Comparison of ENCODE assay signal across 7 cellular contexts in genomic region chr3:125860547-125860946, GRCh38.
DNase-seq lines count a peak whose midpoint lies in the region; FAIRE-seq and TF ChIP-seq lines count a peak whose summit lies in the region.
"Not testable (repeated sequence)": the region's sequence is repeated elsewhere in the genome, so short reads cannot be mapped to it uniquely, and the experiment has no call there.

No MANE protein-coding gene starts in this region.

- H3K56ac ChIP-seq in H1 (replicated peaks; ENCODE audit: insufficient read length, low read depth, low read length): not testable (repeated sequence)

- not testable (repeated sequence) for H2BK20ac ChIP-seq in H1 (ENCODE audit: low read length)

- not testable (repeated sequence) for H3K4me2 ChIP-seq in DOHH2 (ENCODE audit: low read length); H1 (ENCODE audit: insufficient read depth in 1 of 2, low read depth in 2 of 2, low read length in 2 of 2); hepatocyte; smooth muscle cell

- H3K9me2 ChIP-seq in DOHH2 (replicated peaks; ENCODE audit: control insufficient read depth, low read length); hepatocyte (replicated peaks; ENCODE audit: insufficient read depth): not testable (repeated sequence)

- not testable (repeated sequence) for FAIRE-seq in H1 (lab: Jason Lieb, UNC)

- not testable (repeated sequence) for H2BK5ac ChIP-seq in H1 (ENCODE audit: low read depth, low read length)

- not testable (repeated sequence) for H2BK120ac ChIP-seq in H1 (replicated peaks; ENCODE audit: low read depth, low read length)

- H3K27me3 ChIP-seq in DOHH2 (ENCODE audit: control insufficient read depth, low read length); SJCRH30; H1 (replicated peaks in 1 of 4; ENCODE audit: control insufficient read depth in 3 of 4, extremely low read depth in 1 of 4, insufficient read depth in 3 of 4, low read length in 3 of 4); hepatocyte; smooth muscle cell (ENCODE audit: low read depth): not testable (repeated sequence)

- not testable (repeated sequence) for H3K14ac ChIP-seq in H1 (ENCODE audit: insufficient read length)

- H3K23ac ChIP-seq in H1 (ENCODE audit: insufficient read length): not testable (repeated sequence)

- not testable (repeated sequence) for H3K4me1 ChIP-seq in DOHH2 (ENCODE audit: control insufficient read depth, low read length); SJCRH30; H1 (replicated peaks in 1 of 4; ENCODE audit: control insufficient read depth in 3 of 4, insufficient read depth in 4 of 4, low read length in 3 of 4); hepatocyte (ENCODE audit: insufficient read depth); smooth muscle cell (ENCODE audit: low read depth)

- not testable (repeated sequence) for TF ChIP-seq POLR2A in H1 (IDR thresholded peaks at IDR 0.05; ENCODE audit: control extremely low read depth in 1 of 2, low read depth in 2 of 2, low read length in 2 of 2)

- not testable (repeated sequence) for H4K20me1 ChIP-seq in DOHH2 (ENCODE audit: control insufficient read depth, insufficient read depth, low read depth, low read length); H1 (replicated peaks in 1 of 2; ENCODE audit: control insufficient read depth in 1 of 2, insufficient read depth in 2 of 2, low read length in 2 of 2); hepatocyte (ENCODE audit: insufficient read depth, poor library complexity, severe bottlenecking); smooth muscle cell (ENCODE audit: low read depth)

- not testable (repeated sequence) for H3K4me3 ChIP-seq in DOHH2 (ENCODE audit: low read length); LNCaP clone FGC (ENCODE audit: low read depth, low read length); SJCRH30; H1 (ENCODE audit: extremely low read depth in 1 of 4, insufficient read depth in 2 of 4, low read depth in 3 of 4, low read length in 4 of 4); hepatocyte; smooth muscle cell

- CTCF ChIA-PET in H1 (lab: Charles Lee; ENCODE audit: partially characterized antibody): interaction anchor here (1.4 kb wide), 1 partner anchor 23 kb away, joined by 3 read pairs; no protein-coding TSS in a partner anchor

- WGBS in H1 (ENCODE audit: extremely low coverage in 1 of 2, insufficient coverage in 1 of 2, insufficient read length in 1 of 2, insufficient replicate concordance in 2 of 2, low coverage in 1 of 2, low lambda C conversion rate in 2 of 2, missing lambda C conversion rate in 1 of 2), 2 experiments: 74% methylated on average over 3 of the region's 3 CpGs; no CpG with 5 or more reads in 1 of the 2 experiments
- 89% methylated on average over 3 of the region's 3 CpGs for whole genome bisulfite sequencing in hepatocyte (ENCODE audit: low lambda C conversion rate, missing lambda C conversion rate)
- WGBS in smooth muscle cell (ENCODE audit: low lambda C conversion rate): 88% methylated on average over 3 of the region's 3 CpGs

- H3K79me1 ChIP-seq in H1 (ENCODE audit: low read depth, low read length): not testable (repeated sequence)

- not testable (repeated sequence) for H2BK12ac ChIP-seq in H1 (ENCODE audit: low read depth, low read length)

- not testable (repeated sequence) for H3K9me3 ChIP-seq in DOHH2 (ENCODE audit: control insufficient read depth, insufficient read depth, low read length); SJCRH30 (replicated peaks); H1 (ENCODE audit: insufficient read depth in 2 of 2, low read depth in 1 of 2, low read length in 1 of 2); hepatocyte (ENCODE audit: low read depth); smooth muscle cell (replicated peaks; ENCODE audit: low read depth)

- H3K27ac ChIP-seq in DOHH2 (ENCODE audit: low read depth, low read length); SJCRH30; H1 (ENCODE audit: low read depth, low read length); hepatocyte; smooth muscle cell (ENCODE audit: low read depth): not testable (repeated sequence)

- H2AK5ac ChIP-seq in H1 (ENCODE audit: low read depth, low read length): not testable (repeated sequence)

- H3K23me2 ChIP-seq in H1 (ENCODE audit: low read depth, low read length): not testable (repeated sequence)

- not testable (repeated sequence) for H3K4ac ChIP-seq in H1 (replicated peaks; ENCODE audit: insufficient read length, low read depth, low read length)

- H3K18ac ChIP-seq in H1 (ENCODE audit: extremely low read depth, low read length): not testable (repeated sequence)

- not testable (repeated sequence) for H3K9ac ChIP-seq in H1 (replicated peaks in 1 of 4; ENCODE audit: extremely low read depth in 1 of 4, low read depth in 3 of 4, low read length in 3 of 4); smooth muscle cell (ENCODE audit: low read depth)

- H3F3A ChIP-seq in DOHH2 (ENCODE audit: control insufficient read depth, insufficient read depth); smooth muscle cell (ENCODE audit: low read depth): not testable (repeated sequence)

- H2AFZ ChIP-seq in H1 (ENCODE audit: low read length); hepatocyte; smooth muscle cell (ENCODE audit: low read depth): not testable (repeated sequence)

- not testable (repeated sequence) for H4K8ac ChIP-seq in H1 (ENCODE audit: extremely low read depth, insufficient read depth, low read length)

- not testable (repeated sequence) for H4K91ac ChIP-seq in H1 (replicated peaks; ENCODE audit: insufficient read length, low read length)

- TF ChIP-seq RAD21 in H1 (IDR thresholded peaks at IDR 0.05 in 1 of 2, conservative IDR thresholded peaks at IDR 0.05 in 1 of 2; ENCODE audit: low read depth in 2 of 2, low read length in 2 of 2): peak in 1 of 2 experiments; percentile 43; a peak in 2 of 4 replicates

- DNase-seq in LNCaP clone FGC (ENCODE audit: low read depth); H1 (ENCODE audit: low read depth in 1 of 2, low spot score in 2 of 2); hepatocyte (ENCODE audit: low spot score); smooth muscle cell (lab: John Stamatoyannopoulos, UW; ENCODE audit: unreplicated experiment): not testable (repeated sequence)
- peak; percentile 11 to 36 for DNase-seq in SJCRH30
- peak; percentile 25 to 31 for DNase-seq in activated T-cell treated with anti-CD3 and anti-CD28 coated beads, Interleukin-2, amount 50 U/mL, for 48 hours

- H4K5ac ChIP-seq in H1 (ENCODE audit: insufficient read length, low read depth, low read length): not testable (repeated sequence)

- H3K79me2 ChIP-seq in DOHH2 (ENCODE audit: control insufficient read depth, low read length); H1 (ENCODE audit: control insufficient read depth in 1 of 2, insufficient read depth in 2 of 2, low read length in 2 of 2); hepatocyte; smooth muscle cell (ENCODE audit: low read depth): not testable (repeated sequence)

- peak; percentile 38 for TF ChIP-seq CTCF in DOHH2 (IDR thresholded peaks at IDR 0.05; ENCODE audit: low read depth, low read length, poor library complexity, severe bottlenecking)
- TF ChIP-seq CTCF in LNCaP clone FGC (IDR thresholded peaks at IDR 0.05; ENCODE audit: control insufficient read depth, extremely low read depth, insufficient read depth): 0 out of 2 replicates have a peak, but pooled peaks have one; percentile 12
- TF ChIP-seq CTCF in H1 (IDR thresholded peaks at IDR 0.05; ENCODE audit: control extremely low read depth in 1 of 3, insufficient read depth in 1 of 3, low read depth in 1 of 3, low read length in 3 of 3): peak in 2 of 3 experiments; percentile 1 to 33; a peak in 2 of 4 replicates
- peak; percentile 3 for TF ChIP-seq CTCF in hepatocyte (IDR thresholded peaks at IDR 0.05; ENCODE audit: poor library complexity)
- TF ChIP-seq CTCF in smooth muscle cell (IDR thresholded peaks at IDR 0.05; ENCODE audit: borderline replicate concordance, insufficient read depth, poor library complexity, severe bottlenecking): peak; percentile 17

- POLR2A ChIA-PET in H1 (lab: Charles Lee; ENCODE audit: partially characterized antibody): not testable (repeated sequence)

- not testable (repeated sequence) for H2BK15ac ChIP-seq in H1 (ENCODE audit: low read length)

- TF ChIP-seq EP300 in H1 (IDR thresholded peaks at IDR 0.05; ENCODE audit: borderline replicate concordance in 1 of 2, low read depth in 2 of 2, low read length in 2 of 2): not testable (repeated sequence)

- H3K36me3 ChIP-seq in DOHH2 (ENCODE audit: control insufficient read depth, low read length); SJCRH30; H1 (ENCODE audit: control insufficient read depth in 2 of 4, insufficient read depth in 4 of 4, low read length in 3 of 4); hepatocyte (replicated peaks; ENCODE audit: insufficient read depth, low read depth); smooth muscle cell (ENCODE audit: low read depth): not testable (repeated sequence)
